In the genomic region with DNA sequence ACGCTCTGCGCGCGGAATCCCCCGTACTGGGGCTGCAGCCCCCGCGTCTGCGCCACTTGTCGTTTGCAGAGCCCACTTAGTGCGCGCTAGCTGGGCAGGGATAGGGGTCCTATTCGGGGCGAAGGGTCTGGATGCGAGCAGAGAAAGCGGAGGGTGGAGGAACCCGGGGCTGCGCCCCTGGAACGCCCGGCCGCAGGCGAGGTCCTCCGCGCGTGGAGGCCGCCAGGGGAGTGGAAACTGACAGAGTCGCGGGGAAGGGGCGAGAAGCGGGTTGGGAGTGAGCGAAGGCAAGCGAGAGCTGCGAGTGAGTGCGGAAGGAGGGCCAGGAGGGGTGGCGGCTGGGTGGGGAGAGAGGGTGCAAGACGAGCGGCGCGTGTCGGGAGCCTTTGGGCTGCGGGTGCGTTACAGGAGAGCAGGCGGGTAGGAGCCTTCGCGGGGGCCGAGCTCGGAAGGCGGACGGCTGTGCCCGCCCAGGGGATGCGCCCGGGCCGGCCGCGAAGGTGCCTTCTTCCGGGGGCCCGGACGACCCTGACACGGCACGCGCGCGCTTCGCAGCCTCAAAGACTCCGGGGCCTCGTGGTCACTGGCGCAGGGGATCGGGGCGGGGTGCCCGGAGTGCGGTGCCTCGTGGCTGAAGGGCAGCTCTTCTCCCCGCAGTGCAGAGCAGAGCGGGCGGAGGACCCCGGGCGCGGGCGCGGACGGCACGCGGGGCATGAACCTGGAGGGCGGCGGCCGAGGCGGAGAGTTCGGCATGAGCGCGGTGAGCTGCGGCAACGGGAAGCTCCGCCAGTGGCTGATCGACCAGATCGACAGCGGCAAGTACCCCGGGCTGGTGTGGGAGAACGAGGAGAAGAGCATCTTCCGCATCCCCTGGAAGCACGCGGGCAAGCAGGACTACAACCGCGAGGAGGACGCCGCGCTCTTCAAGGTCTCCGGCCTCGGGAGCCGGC, we compare ENCODE assay signal across 8 cellular contexts. TPM values are rescaled to one million over a fixed set of nuclear protein-coding genes. Genes with fewer than 3 reads are reported as not detected.
DNase-seq lines count a peak whose midpoint lies in the region; ATAC-seq lines count a peak whose summit lies in the region.

No MANE protein-coding gene starts in this region.

- H3K36me3 Mint-ChIP-seq in activated T-helper 1 cell treated with anti-CD3 and anti-CD28 coated beads, Interleukin-12 subunit alpha, Interleukin-12 subunit beta, Interleukin-2, Interleukin-4 antibody, amounts not matched to agents 30 ng/mL and 10 ng/mL and 1 ng/mL, durations not matched to agents 14 hours and 24 hours and 36 hours (ENCODE audit: low read depth) = peaks cover 44% of the 10 kb centered on the region

- no peak overlapping the region for H3K9ac ChIP-seq in Karpas-422 (ENCODE audit: low read length)

- intact Hi-C loops in activated T-helper 1 cell treated with anti-CD3 and anti-CD28 coated beads, Interleukin-12 subunit alpha, Interleukin-12 subunit beta, Interleukin-2, Interleukin-4 antibody, amounts not matched to agents 30 ng/mL and 10 ng/mL and 1 ng/mL, durations not matched to agents 14 hours and 24 hours and 36 hours (cut with micrococcal nuclease) = loop anchor here (5.0 kb wide), 1 partner anchor 990 kb away; no protein-coding TSS in a partner anchor

- H3K9me3 Mint-ChIP-seq in activated T-helper 1 cell treated with anti-CD3 and anti-CD28 coated beads, Interleukin-12 subunit alpha, Interleukin-12 subunit beta, Interleukin-2, Interleukin-4 antibody, amounts not matched to agents 30 ng/mL and 10 ng/mL and 1 ng/mL, durations not matched to agents 14 hours and 24 hours and 36 hours = no peaks in the 10 kb centered on the region

- no peak overlapping the region for H3K27ac ChIP-seq in Karpas-422 (ENCODE audit: low read length)

- H3K27me3 ChIP-seq in Karpas-422 (ENCODE audit: low read length) = no peaks in the 10 kb centered on the region

- H3K36me3 ChIP-seq in Karpas-422 (ENCODE audit: insufficient read depth, low read length) = no peaks in the 10 kb centered on the region

- no peaks in the 10 kb centered on the region for H3K9me3 ChIP-seq in iPS-18c (ENCODE audit: control insufficient read depth, insufficient read depth, low read length)
- no peaks in the 10 kb centered on the region for H3K9me3 ChIP-seq in Karpas-422 (ENCODE audit: low read length)

- no peaks in the 10 kb centered on the region for H3K27me3 Mint-ChIP-seq in activated T-helper 1 cell treated with anti-CD3 and anti-CD28 coated beads, Interleukin-12 subunit alpha, Interleukin-12 subunit beta, Interleukin-2, Interleukin-4 antibody, amounts not matched to agents 30 ng/mL and 10 ng/mL and 1 ng/mL, durations not matched to agents 14 hours and 24 hours and 36 hours (ENCODE audit: insufficient read depth)

- peak overlapping the region; percentile 98 for H3K4me3 Mint-ChIP-seq in activated T-helper 1 cell treated with anti-CD3 and anti-CD28 coated beads, Interleukin-12 subunit alpha, Interleukin-12 subunit beta, Interleukin-2, Interleukin-4 antibody, amounts not matched to agents 30 ng/mL and 10 ng/mL and 1 ng/mL, durations not matched to agents 14 hours and 24 hours and 36 hours

- no peak overlapping the region for H2AFZ ChIP-seq in Karpas-422 (ENCODE audit: low read length)

- peak; percentile 49 for DNase-seq in activated T-helper 1 cell treated with anti-CD3 and anti-CD28 coated beads, Interleukin-12 subunit alpha, Interleukin-12 subunit beta, Interleukin-2, Interleukin-4 antibody, amounts not matched to agents 30 ng/mL and 10 ng/mL and 1 ng/mL, durations not matched to agents 14 hours and 24 hours and 36 hours (ENCODE audit: low spot score)
- DNase-seq in stimulated activated CD4-positive, alpha-beta T cell treated with anti-CD3 and anti-CD28 coated beads, Interleukin-4, amount 100 ng/mL, for 24 hours = peak; percentile 48
- DNase-seq in NCI-H82 (lab: John Stamatoyannopoulos, UW) (no peak), Karpas-422 (no peak)
- DNase-seq in effector CD8-positive, alpha-beta T cell (lab: John Stamatoyannopoulos, UW) = no peak

- no peak overlapping the region for H3K4me2 ChIP-seq in Karpas-422 (ENCODE audit: low read depth, low read length, poor library complexity, severe bottlenecking)

- peak overlapping the region; percentile 58 for H3K4me3 ChIP-seq in iPS-18c (ENCODE audit: insufficient read depth, low read depth, low read length)
- H3K4me3 ChIP-seq in Karpas-422 (ENCODE audit: low read length) = no peak overlapping the region

- H3K4me1 ChIP-seq in Karpas-422 (ENCODE audit: low read length) = no peaks in the 10 kb centered on the region

- no peaks in the 10 kb centered on the region for H3K9me2 ChIP-seq in Karpas-422 (replicated peaks; ENCODE audit: insufficient read depth, low read length)

- peak; percentile 0 for ATAC-seq in HG03025 (IDR thresholded peaks at IDR 0.05; ENCODE audit: low FRiP score, unreplicated experiment)
- no peak for ATAC-seq in HG03457 (IDR thresholded peaks at IDR 0.05; ENCODE audit: unreplicated experiment)

- H3K79me2 ChIP-seq in Karpas-422 (ENCODE audit: low read length) = no peaks in the 10 kb centered on the region

- H3K27ac Mint-ChIP-seq in activated T-helper 1 cell treated with anti-CD3 and anti-CD28 coated beads, Interleukin-12 subunit alpha, Interleukin-12 subunit beta, Interleukin-2, Interleukin-4 antibody, amounts not matched to agents 30 ng/mL and 10 ng/mL and 1 ng/mL, durations not matched to agents 14 hours and 24 hours and 36 hours = peak overlapping the region; percentile 85

- H4K20me1 ChIP-seq in Karpas-422 (ENCODE audit: insufficient read depth, low read depth, low read length) = no peaks in the 10 kb centered on the region

- peaks cover 51% of the 10 kb centered on the region for H3K4me1 Mint-ChIP-seq in activated T-helper 1 cell treated with anti-CD3 and anti-CD28 coated beads, Interleukin-12 subunit alpha, Interleukin-12 subunit beta, Interleukin-2, Interleukin-4 antibody, amounts not matched to agents 30 ng/mL and 10 ng/mL and 1 ng/mL, durations not matched to agents 14 hours and 24 hours and 36 hours (ENCODE audit: low read depth)

RNA-seq across cellular contexts. Expression of gene IRF4, which starts 1.2 kb away (rescaled TPM):
- 911 and 929 TPM in 2 replicates for total RNA-seq in activated T-helper 1 cell treated with anti-CD3 and anti-CD28 coated beads, Interleukin-12 subunit alpha, Interleukin-12 subunit beta, Interleukin-2, Interleukin-4 antibody, amounts not matched to agents 30 ng/mL and 10 ng/mL and 1 ng/mL, durations not matched to agents 14 hours and 24 hours and 36 hours
- total RNA-seq in Karpas-422 (2014; rRNA removed; shearing (Covaris generic); ENCODE audit: low replicate concordance) = not detected in 2 replicates

Comparison
In these comparisons a context has a peak if more than half of its experiments do, and no peak if none do; other contexts are left out.
1. DNase-seq: peak in activated T-helper 1 cell treated with anti-CD3 and anti-CD28 coated beads, Interleukin-12 subunit alpha, Interleukin-12 subunit beta, Interleukin-2, Interleukin-4 antibody, amounts not matched to agents 30 ng/mL and 10 ng/mL and 1 ng/mL, durations not matched to agents 14 hours and 24 hours and 36 hours (single experiment) and stimulated activated CD4-positive, alpha-beta T cell treated with anti-CD3 and anti-CD28 coated beads, Interleukin-4, amount 100 ng/mL, for 24 hours (single experiment); none in NCI-H82 (single experiment), effector CD8-positive, alpha-beta T cell (single experiment) and Karpas-422 (single experiment).
2. RNA of gene IRF4, which starts 1.2 kb away (total RNA-seq): 911 to 929 TPM in activated T-helper 1 cell treated with anti-CD3 and anti-CD28 coated beads, Interleukin-12 subunit alpha, Interleukin-12 subunit beta, Interleukin-2, Interleukin-4 antibody, amounts not matched to agents 30 ng/mL and 10 ng/mL and 1 ng/mL, durations not matched to agents 14 hours and 24 hours and 36 hours; not detected in Karpas-422; every median in the first group is over 100 times any median in the second.